1 cellular context compared by ENCODE assay signal in genomic region chr1:162822391-162823200, GRCh38.
TF ChIP-seq lines count a peak whose summit lies in the region.

No MANE protein-coding gene starts in this region.

TF ChIP-seq in WTC11, 78 proteins besides CTCF, POLR2A, EP300 and RAD21 (continued from another document):
- no peak for TF ChIP-seq E2F5 (CRISPR knock-in tag; IDR thresholded peaks at IDR 0.05)
- 0 out of 2 replicates have a peak, but pooled peaks have one; percentile 28 for TF ChIP-seq ZNF423 (CRISPR knock-in tag; IDR thresholded peaks at IDR 0.05)
- peak; percentile 31; the same call in 1 of the 2 replicates for TF ChIP-seq USF1 (CRISPR knock-in tag; IDR thresholded peaks at IDR 0.05)
- peak; percentile 42; the same call in 1 of the 2 replicates for TF ChIP-seq ZNF317 (CRISPR knock-in tag; IDR thresholded peaks at IDR 0.05; ENCODE audit: borderline replicate concordance, low read depth)
- no peak for TF ChIP-seq ZMAT4 (CRISPR knock-in tag; IDR thresholded peaks at IDR 0.05)
- TF ChIP-seq E2F1 (CRISPR knock-in tag; IDR thresholded peaks at IDR 0.05), result no peak
- no peak for TF ChIP-seq ZBTB21 (CRISPR knock-in tag; IDR thresholded peaks at IDR 0.05; ENCODE audit: borderline replicate concordance)
- no peak for TF ChIP-seq CDX4 (CRISPR knock-in tag; IDR thresholded peaks at IDR 0.05; ENCODE audit: borderline replicate concordance)
- no peak for TF ChIP-seq EMX1 (CRISPR knock-in tag; IDR thresholded peaks at IDR 0.05)
- no peak for TF ChIP-seq ESRRA (CRISPR knock-in tag; IDR thresholded peaks at IDR 0.05; ENCODE audit: borderline replicate concordance)
- TF ChIP-seq NR1H2 (CRISPR knock-in tag; IDR thresholded peaks at IDR 0.05), result no peak
- TF ChIP-seq E2F4 (CRISPR knock-in tag; IDR thresholded peaks at IDR 0.05; ENCODE audit: borderline replicate concordance, low read depth), result no peak
- TF ChIP-seq ZNF138 (CRISPR knock-in tag; conservative IDR thresholded peaks at IDR 0.05), result no peak
- no peak for TF ChIP-seq GRHL2 (CRISPR knock-in tag; IDR thresholded peaks at IDR 0.05; ENCODE audit: insufficient replicate concordance, severe bottlenecking)
- TF ChIP-seq MXD4 (CRISPR knock-in tag; IDR thresholded peaks at IDR 0.05; ENCODE audit: borderline replicate concordance), result no peak
- no peak for TF ChIP-seq ZNF671 (CRISPR knock-in tag; IDR thresholded peaks at IDR 0.05)
- no peak for TF ChIP-seq CREM (CRISPR knock-in tag; IDR thresholded peaks at IDR 0.05)
- TF ChIP-seq ZNF263 (CRISPR knock-in tag; IDR thresholded peaks at IDR 0.05; ENCODE audit: low read depth), result 0 out of 2 replicates have a peak, but pooled peaks have one; percentile 12
